Comparison of ENCODE assay signal across 8 cellular contexts in the genomic region with DNA sequence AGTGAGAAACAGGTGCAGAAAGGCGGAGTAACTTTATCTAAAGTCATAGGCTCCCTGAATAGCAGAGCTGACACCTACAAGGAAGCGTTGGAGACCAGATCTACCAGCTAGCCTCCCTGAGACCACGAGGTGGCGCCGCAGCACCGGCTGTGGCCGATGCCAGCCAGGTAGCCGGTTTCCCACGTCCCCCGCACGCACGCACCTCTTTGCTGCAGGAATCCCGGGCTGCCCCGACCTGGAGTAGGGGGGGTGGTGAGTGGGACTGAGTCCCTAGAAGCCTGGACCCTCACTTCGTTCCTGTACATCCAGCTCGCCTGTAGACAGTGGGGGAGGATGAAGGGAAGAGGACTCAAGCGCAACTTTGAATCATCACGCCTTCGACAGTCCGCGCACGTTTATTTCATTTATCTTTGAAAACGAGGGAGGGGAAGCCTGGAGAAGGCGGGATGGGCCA. TPM values are rescaled to one million over a fixed set of nuclear protein-coding genes. Genes with fewer than 3 reads are reported as not detected.
DNase-seq lines count a peak whose midpoint lies in the region; ATAC-seq and TF ChIP-seq lines count a peak whose summit lies in the region.

No MANE protein-coding gene starts in this region.

- no peaks in the 10 kb centered on the region for H3K9me3 Mint-ChIP-seq in activated CD4-positive, alpha-beta memory T cell treated with anti-CD3 and anti-CD28 coated beads for 36 hours

- POLR2A ChIA-PET in activated CD4-positive, alpha-beta memory T cell treated with anti-CD3 and anti-CD28 coated beads for 36 hours (lab: Charles Lee), result interaction anchor here (0.6 to 3.7 kb wide), 8 partner anchors 69 to 170 kb away, joined by 3 to 34 read pairs (median 4); a partner anchor contains a TSS

- H3K27me3 Mint-ChIP-seq in activated CD4-positive, alpha-beta memory T cell treated with anti-CD3 and anti-CD28 coated beads for 36 hours, result peaks cover 34% of the 10 kb centered on the region

- ATAC-seq in HG02763 (IDR thresholded peaks at IDR 0.05; ENCODE audit: unreplicated experiment) (peak; percentile 41), right lobe of liver (peak; percentile 75 to 79 (median 78)), HG03039 (IDR thresholded peaks at IDR 0.05; ENCODE audit: unreplicated experiment) (no peak)

- peak; percentile 57 for DNase-seq in CMK (ENCODE audit: low read depth)
- DNase-seq in NCI-H748 treated with DMSO at 0.1 percent for 48 hours (lab: John Stamatoyannopoulos, UW), result peak; percentile 44
- peak; percentile 91 for DNase-seq in activated CD4-positive, alpha-beta memory T cell treated with anti-CD3 and anti-CD28 coated beads for 36 hours
- peak; percentile 56 to 80 for DNase-seq in dermis microvascular lymphatic vessel endothelial cell (ENCODE audit: low read depth in 2 of 2)
- peak; percentile 86 to 88 (median 86) for DNase-seq in right lobe of liver
- peak; percentile 89 for DNase-seq in stimulated activated CD4-positive, alpha-beta T cell treated with anti-CD3 and anti-CD28 coated beads, Interleukin-4, amount 100 ng/mL, for 1 hour

- peaks cover 0 to 8% of the 10 kb centered on the region in 2 donors for H3K27me3 ChIP-seq in right lobe of liver

- TF ChIP-seq CTCF in right lobe of liver (IDR thresholded peaks at IDR 0.05), result peak; percentile 92 to 96 (median 95)

- no peak overlapping the region for H3K27ac ChIP-seq in right lobe of liver

- H3K36me3 ChIP-seq in right lobe of liver, result no peaks in the 10 kb centered on the region

- H3K36me3 Mint-ChIP-seq in activated CD4-positive, alpha-beta memory T cell treated with anti-CD3 and anti-CD28 coated beads for 36 hours, result no peaks in the 10 kb centered on the region

- no peaks in the 10 kb centered on the region for H3K9me3 ChIP-seq in right lobe of liver

- peak overlapping the region in 2 of 3 donors; percentile 44 to 45 for H3K4me3 ChIP-seq in right lobe of liver

- peak overlapping the region; percentile 73 for H3K4me3 Mint-ChIP-seq in activated CD4-positive, alpha-beta memory T cell treated with anti-CD3 and anti-CD28 coated beads for 36 hours

- H3K4me1 ChIP-seq in right lobe of liver, result peaks cover 0 to 21% (median 10%) of the 10 kb centered on the region in 4 donors

- no peak for TF ChIP-seq POLR2A in right lobe of liver (IDR thresholded peaks at IDR 0.05)

- WGBS in right lobe of liver (ENCODE audit: insufficient coverage, low coverage, low lambda C conversion rate, missing lambda C conversion rate), result 0% methylated on average over 17 of the region's 24 CpGs

- H3K4me1 Mint-ChIP-seq in activated CD4-positive, alpha-beta memory T cell treated with anti-CD3 and anti-CD28 coated beads for 36 hours (ENCODE audit: low read depth), result peaks cover 15% of the 10 kb centered on the region

- intact Hi-C loops in activated CD4-positive, alpha-beta memory T cell treated with anti-CD3 and anti-CD28 coated beads for 36 hours (cut with micrococcal nuclease), result loop anchor here (1.0 to 5.0 kb wide), 6 partner anchors 15 to 352 kb away; a partner anchor contains a TSS
- intact Hi-C loops in right lobe of liver (cut with DNase I), result loop anchor here (5.0 kb wide), 2 partner anchors 122 to 172 kb away; no protein-coding TSS in a partner anchor

- CTCF ChIA-PET in activated CD4-positive, alpha-beta memory T cell treated with anti-CD3 and anti-CD28 coated beads for 36 hours (lab: Charles Lee), result interaction anchor here (0.6 to 19.9 kb wide), 56 partner anchors 10 to 366 kb away, joined by 3 to 1053 read pairs (median 7); a partner anchor contains a TSS

- H3K27ac Mint-ChIP-seq in activated CD4-positive, alpha-beta memory T cell treated with anti-CD3 and anti-CD28 coated beads for 36 hours, result no peak overlapping the region

RNA-seq across cellular contexts. Expression of a gene that starts 3.7 kb away (rescaled TPM):
- under 1 TPM; 0.21 to 0.56 TPM for total RNA-seq in activated CD4-positive, alpha-beta memory T cell treated with anti-CD3 and anti-CD28 coated beads for 36 hours
- not detected in 2 replicates for total RNA-seq in dermis microvascular lymphatic vessel endothelial cell
- total RNA-seq in right lobe of liver, result not detected

RNA-seq across cellular contexts. Expression of a gene that starts 11.5 kb away (rescaled TPM):
- 1 to 10 TPM; 1.1 to 1.4 TPM for total RNA-seq in activated CD4-positive, alpha-beta memory T cell treated with anti-CD3 and anti-CD28 coated beads for 36 hours
- total RNA-seq in dermis microvascular lymphatic vessel endothelial cell (not detected in 2 replicates), right lobe of liver (not detected)

RNA-seq across cellular contexts. Expression of a gene that starts 15.5 kb away (rescaled TPM):
- 10 to 100 TPM; 42.2 to 44.0 TPM for total RNA-seq in activated CD4-positive, alpha-beta memory T cell treated with anti-CD3 and anti-CD28 coated beads for 36 hours
- total RNA-seq in dermis microvascular lymphatic vessel endothelial cell (11.2 and 16.7 TPM in 2 replicates), right lobe of liver (10 to 100 TPM; 22.6 to 27.2 (median 23.7) TPM)
